In the genomic region with DNA sequence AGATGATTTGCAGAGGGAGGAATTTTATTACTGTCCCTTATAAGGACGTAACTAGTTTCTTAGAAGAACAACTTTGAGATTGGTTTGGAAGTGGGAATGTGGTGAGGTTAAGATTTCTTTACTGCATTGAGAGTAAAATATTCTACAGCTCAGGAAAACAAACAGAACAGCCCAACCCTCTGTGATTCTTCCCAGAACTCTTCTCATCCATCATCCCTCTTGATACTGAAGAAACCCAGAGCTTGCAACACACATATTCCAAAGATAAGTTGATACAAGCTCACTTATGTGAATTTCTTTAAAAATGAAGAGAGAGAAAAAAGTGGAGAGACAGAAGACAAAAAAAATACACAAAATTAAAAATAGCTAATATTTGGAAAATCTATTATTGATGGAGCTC, we compare ENCODE assay signal across 1 cellular context.
TF ChIP-seq lines count a peak whose summit lies in the region.

No MANE protein-coding gene starts in this region.

TF ChIP-seq in SK-N-SH treated with all-trans-retinoic acid at 6 μM for 48 hours, 23 proteins besides CTCF, POLR2A, EP300 and RAD21 (continued from another document):
- TF ChIP-seq, protein P1, sequence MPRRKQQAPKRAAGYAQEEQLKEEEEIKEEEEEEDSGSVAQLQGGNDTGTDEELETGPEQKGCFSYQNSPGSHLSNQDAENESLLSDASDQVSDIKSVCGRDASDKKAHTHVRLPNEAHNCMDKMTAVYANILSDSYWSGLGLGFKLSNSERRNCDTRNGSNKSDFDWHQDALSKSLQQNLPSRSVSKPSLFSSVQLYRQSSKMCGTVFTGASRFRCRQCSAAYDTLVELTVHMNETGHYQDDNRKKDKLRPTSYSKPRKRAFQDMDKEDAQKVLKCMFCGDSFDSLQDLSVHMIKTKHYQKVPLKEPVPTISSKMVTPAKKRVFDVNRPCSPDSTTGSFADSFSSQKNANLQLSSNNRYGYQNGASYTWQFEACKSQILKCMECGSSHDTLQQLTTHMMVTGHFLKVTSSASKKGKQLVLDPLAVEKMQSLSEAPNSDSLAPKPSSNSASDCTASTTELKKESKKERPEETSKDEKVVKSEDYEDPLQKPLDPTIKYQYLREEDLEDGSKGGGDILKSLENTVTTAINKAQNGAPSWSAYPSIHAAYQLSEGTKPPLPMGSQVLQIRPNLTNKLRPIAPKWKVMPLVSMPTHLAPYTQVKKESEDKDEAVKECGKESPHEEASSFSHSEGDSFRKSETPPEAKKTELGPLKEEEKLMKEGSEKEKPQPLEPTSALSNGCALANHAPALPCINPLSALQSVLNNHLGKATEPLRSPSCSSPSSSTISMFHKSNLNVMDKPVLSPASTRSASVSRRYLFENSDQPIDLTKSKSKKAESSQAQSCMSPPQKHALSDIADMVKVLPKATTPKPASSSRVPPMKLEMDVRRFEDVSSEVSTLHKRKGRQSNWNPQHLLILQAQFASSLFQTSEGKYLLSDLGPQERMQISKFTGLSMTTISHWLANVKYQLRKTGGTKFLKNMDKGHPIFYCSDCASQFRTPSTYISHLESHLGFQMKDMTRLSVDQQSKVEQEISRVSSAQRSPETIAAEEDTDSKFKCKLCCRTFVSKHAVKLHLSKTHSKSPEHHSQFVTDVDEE (CRISPR knock-in tag; IDR thresholded peaks at IDR 0.05) = no peak
- TF ChIP-seq, protein P2, sequence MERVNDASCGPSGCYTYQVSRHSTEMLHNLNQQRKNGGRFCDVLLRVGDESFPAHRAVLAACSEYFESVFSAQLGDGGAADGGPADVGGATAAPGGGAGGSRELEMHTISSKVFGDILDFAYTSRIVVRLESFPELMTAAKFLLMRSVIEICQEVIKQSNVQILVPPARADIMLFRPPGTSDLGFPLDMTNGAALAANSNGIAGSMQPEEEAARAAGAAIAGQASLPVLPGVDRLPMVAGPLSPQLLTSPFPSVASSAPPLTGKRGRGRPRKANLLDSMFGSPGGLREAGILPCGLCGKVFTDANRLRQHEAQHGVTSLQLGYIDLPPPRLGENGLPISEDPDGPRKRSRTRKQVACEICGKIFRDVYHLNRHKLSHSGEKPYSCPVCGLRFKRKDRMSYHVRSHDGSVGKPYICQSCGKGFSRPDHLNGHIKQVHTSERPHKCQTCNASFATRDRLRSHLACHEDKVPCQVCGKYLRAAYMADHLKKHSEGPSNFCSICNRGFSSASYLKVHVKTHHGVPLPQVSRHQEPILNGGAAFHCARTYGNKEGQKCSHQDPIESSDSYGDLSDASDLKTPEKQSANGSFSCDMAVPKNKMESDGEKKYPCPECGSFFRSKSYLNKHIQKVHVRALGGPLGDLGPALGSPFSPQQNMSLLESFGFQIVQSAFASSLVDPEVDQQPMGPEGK (CRISPR knock-in tag; IDR thresholded peaks at IDR 0.05; ENCODE audit: borderline replicate concordance) = no peak
- TF ChIP-seq ZNF565 (CRISPR knock-in tag; conservative IDR thresholded peaks at IDR 0.05; ENCODE audit: low read depth) (no peak), OSR1 (CRISPR knock-in tag; IDR thresholded peaks at IDR 0.05) (no peak)
